10 cellular contexts compared by ENCODE assay signal in genomic region chr11:34068098-34068497, GRCh38. TPM values are rescaled to one million over a fixed set of nuclear protein-coding genes. Genes with fewer than 3 reads are reported as not detected.
DNase-seq lines count a peak whose midpoint lies in the region; ATAC-seq, FAIRE-seq and TF ChIP-seq lines count a peak whose summit lies in the region.
"Had no signal": no experiment of that assay in that cellular context is flagged by ENCODE, and none has a peak within 500 bp of the region (broad histone marks: within the 10 kb centered on the region; RNA-seq: fewer than 3 reads in every experiment).

No MANE protein-coding gene starts in this region.

- no TSS peak for BruUV-seq in IMR-90 (replicated peaks; lab: Mats Ljungman, UMichigan)
- no TSS peak for BruUV-seq in K562 (replicated peaks; lab: Mats Ljungman, UMichigan)

- H3K9me1 ChIP-seq in IMR-90 (ENCODE audit: insufficient read depth, low read length) (peaks cover 11% of the 10 kb centered on the region), K562 (ENCODE audit: control insufficient read depth, insufficient read depth, low read length) (no peaks in the 10 kb centered on the region)

- no peak overlapping the region for H2AK5ac ChIP-seq in IMR-90 (ENCODE audit: low read depth, low read length)

- peaks cover 12 to 38% of the 10 kb centered on the region in 2 experiments for H3K79me1 ChIP-seq in IMR-90 (ENCODE audit: low read depth in 1 of 2, low read length in 2 of 2)

- no peak overlapping the region for H2BK15ac ChIP-seq in IMR-90 (ENCODE audit: low read depth, low read length)

- H3K4me2 ChIP-seq in IMR-90 (ENCODE audit: low read depth, low read length): no peak overlapping the region
- H3K4me2 ChIP-seq in K562 (ENCODE audit: insufficient read depth, low read length): no peak overlapping the region

- DNase-seq in CD8-positive, alpha-beta memory T cell: no peak
- DNase-seq in IMR-90: peak; percentile 64
- DNase-seq in K562 (ENCODE audit: extremely low read depth in 1 of 4, low spot score in 3 of 4): no peak
- no peak for DNase-seq in lung (ENCODE audit: low spot score)
- DNase-seq in HT-29 (ENCODE audit: low spot score): no peak
- no peak for DNase-seq in occipital lobe (lab: John Stamatoyannopoulos, UW)
- DNase-seq in mucosa of gallbladder (ENCODE audit: low spot score): no peak
- DNase-seq in cerebellar nuclear complex (lab: John Stamatoyannopoulos, UW): no peak
- DNase-seq: activated CD4-positive, alpha-beta T cell treated with anti-CD3 and anti-CD28 coated beads for 4 hours; NCI-H2081 had no signal

- no peak overlapping the region for H4K8ac ChIP-seq in IMR-90 (ENCODE audit: low read depth in 2 of 2, low read length in 2 of 2)

- H3K14ac ChIP-seq in IMR-90 (replicated peaks; ENCODE audit: low read depth, low read length): no peak overlapping the region

- H2AFZ ChIP-seq in IMR-90 (replicated peaks; ENCODE audit: low read length, poor library complexity): no peak overlapping the region
- no peak overlapping the region for H2AFZ ChIP-seq in K562 (ENCODE audit: low read depth, low read length)

- no peak overlapping the region for H4K91ac ChIP-seq in IMR-90 (ENCODE audit: insufficient read depth, low read depth, low read length)

- CTCF ChIA-PET in CD8-positive, alpha-beta memory T cell (lab: Charles Lee): interaction anchor here (1.4 to 1.8 kb wide), 2 partner anchors 10 to 71 kb away, joined by 3 to 6 read pairs; no protein-coding TSS in a partner anchor
- CTCF ChIA-PET in IMR-90 (lab: Yijun Ruan, JAX) (no interaction called here), K562 (lab: Yijun Ruan, JAX; ENCODE audit: low intra/inter-chr PET ratio) (interaction anchor here (0.6 kb wide), 1 partner anchor 839 kb away, joined by 4 read pairs; no protein-coding TSS in a partner anchor)

- in situ Hi-C loops in IMR-90 (cut with MboI; ENCODE audit: low sequenced_read_pairs): loop anchor here (10.0 kb wide), 1 partner anchor 63 kb away; no protein-coding TSS in a partner anchor
- in situ Hi-C loops in K562 (cut with MboI): no loop called here

- peak; percentile 66 for ATAC-seq in IMR-90 (ENCODE audit: low read depth)
- peak; percentile 46 for ATAC-seq in K562
- peak; percentile 53 for ATAC-seq in lung (ENCODE audit: insufficient read depth, low FRiP score)

- H3K79me2 ChIP-seq in K562 (ENCODE audit: control insufficient read depth, insufficient read depth, low read length): peaks cover 99% of the 10 kb centered on the region

- peaks cover 12% of the 10 kb centered on the region for H3K36me3 ChIP-seq in CD8-positive, alpha-beta memory T cell (ENCODE audit: insufficient read depth, low read length)
- peaks cover 17% of the 10 kb centered on the region for H3K36me3 ChIP-seq in IMR-90 (ENCODE audit: control insufficient read depth, insufficient read depth, low read length)
- H3K36me3 ChIP-seq in K562 (ENCODE audit: control insufficient read depth, insufficient read depth, low read length): peaks cover 81% of the 10 kb centered on the region
- H3K36me3 ChIP-seq in lung (ENCODE audit: control insufficient read depth in 2 of 2, insufficient read depth in 2 of 2, low read length in 2 of 2): peaks cover 1 to 8% of the 10 kb centered on the region in 2 donors

- H3K23ac ChIP-seq in IMR-90 (ENCODE audit: low read depth, low read length): no peak overlapping the region

- dilution Hi-C loops in IMR-90 (cut with HindIII; ENCODE audit: low sequenced_read_pairs, unreplicated experiment): no loop called here

- no peaks in the 10 kb centered on the region for H3K27me3 Mint-ChIP-seq in CD8-positive, alpha-beta memory T cell

- H4K5ac ChIP-seq in IMR-90 (ENCODE audit: low read depth, low read length): no peak overlapping the region

- H3K4me3 ChIP-seq in CD8-positive, alpha-beta memory T cell (ENCODE audit: low read length): no peak overlapping the region
- H3K4me3 ChIP-seq in IMR-90 (ENCODE audit: insufficient read depth, low read depth, low read length): no peak overlapping the region
- H3K4me3 ChIP-seq in K562: no peak overlapping the region
- H3K4me3 ChIP-seq in lung: no peak overlapping the region

- peaks cover 96% of the 10 kb centered on the region for H4K20me1 ChIP-seq in IMR-90 (ENCODE audit: insufficient read depth, low read length)
- H4K20me1 ChIP-seq in K562 (replicated peaks; ENCODE audit: control insufficient read depth, insufficient read depth, low read length): peaks cover 46% of the 10 kb centered on the region

- peak overlapping the region in 5 of 8 donors; percentile 0 to 72 (median 45) for H3K27ac Mint-ChIP-seq in CD8-positive, alpha-beta memory T cell

- no peak overlapping the region for H3K18ac ChIP-seq in IMR-90 (ENCODE audit: low read depth, low read length)

- peaks cover 60 to 82% (median 74%) of the 10 kb centered on the region in 3 donors for H3K4me1 Mint-ChIP-seq in CD8-positive, alpha-beta memory T cell

- no peak overlapping the region for H2BK120ac ChIP-seq in IMR-90 (ENCODE audit: low read depth, low read length)

- H3K4me3 Mint-ChIP-seq in CD8-positive, alpha-beta memory T cell: peak overlapping the region in 4 of 7 donors; percentile 6 to 49 (median 42)

- POLR2A ChIA-PET in CD8-positive, alpha-beta memory T cell (lab: Charles Lee): no interaction called here
- POLR2A ChIA-PET in IMR-90 (lab: Charles Lee; ENCODE audit: unreplicated experiment) (no interaction called here), K562 (lab: Yijun Ruan, JAX) (interaction anchor here (0.8 to 6.5 kb wide), 7 partner anchors 8 to 91 kb away, joined by 3 to 41 read pairs (median 4); no protein-coding TSS in a partner anchor)

- TF ChIP-seq RAD21 in IMR-90 (IDR thresholded peaks at IDR 0.05; ENCODE audit: low read length) (no peak), K562 (CRISPR knock-in tag; conservative IDR thresholded peaks at IDR 0.05 in 1 of 2, IDR thresholded peaks at IDR 0.05 in 1 of 2) (no peak)

- TF ChIP-seq CTCF in IMR-90 (conservative IDR thresholded peaks at IDR 0.05; ENCODE audit: low read depth, low read length) (no peak), K562 (IDR thresholded peaks at IDR 0.05 in 2 of 3, conservative IDR thresholded peaks at IDR 0.05 in 1 of 3; ENCODE audit: insufficient read depth in 2 of 3, low read depth in 1 of 3, low read length in 3 of 3) (no peak), lung (IDR thresholded peaks at IDR 0.05; ENCODE audit: control extremely low read depth, extremely low read depth) (no peak)

- TF ChIP-seq EP300 in K562 (IDR thresholded peaks at IDR 0.05; ENCODE audit: low read length): no peak

- H2AK9ac ChIP-seq in IMR-90 (replicated peaks; ENCODE audit: low read depth, low read length, poor library complexity): no peak overlapping the region

- no peaks in the 10 kb centered on the region for H3K9me3 Mint-ChIP-seq in CD8-positive, alpha-beta memory T cell

- intact Hi-C loops in IMR-90 (cut with micrococcal nuclease) (loop anchor here (5.0 kb wide), 1 partner anchor 34 kb away; no protein-coding TSS in a partner anchor), K562 (cut with micrococcal nuclease) (loop anchor here (2.0 kb wide), 1 partner anchor 15 kb away; no protein-coding TSS in a partner anchor)

- H3K4me1 ChIP-seq in CD8-positive, alpha-beta memory T cell (ENCODE audit: insufficient read depth, low read length): peaks cover 32% of the 10 kb centered on the region
- H3K4me1 ChIP-seq in IMR-90 (ENCODE audit: control insufficient read depth, insufficient read depth, low read length) (0 out of 2 replicates have a peak, but pooled peaks cover 9% of the 10 kb centered on the region), K562 (replicated peaks in 1 of 2; ENCODE audit: control insufficient read depth in 2 of 2, insufficient read depth in 2 of 2, low read length in 2 of 2) (peaks cover 3 to 4% of the 10 kb centered on the region in 2 experiments; a peak in 4 of 5 replicates), lung (ENCODE audit: control insufficient read depth in 2 of 2, insufficient read depth in 2 of 2, low read length in 2 of 2) (peaks cover 1 to 17% of the 10 kb centered on the region in 2 donors)

- H3K56ac ChIP-seq in IMR-90 (ENCODE audit: extremely low read depth, insufficient read depth, low read length): no peak overlapping the region

- no peaks in the 10 kb centered on the region for H3K27me3 ChIP-seq in CD8-positive, alpha-beta memory T cell (ENCODE audit: insufficient read depth, low read length, poor library complexity, severe bottlenecking)
- H3K27me3 ChIP-seq in IMR-90 (ENCODE audit: control insufficient read depth, insufficient read depth, low read length) (no peaks in the 10 kb centered on the region), K562 (ENCODE audit: control insufficient read depth in 2 of 2, insufficient read depth in 2 of 2, low read length in 2 of 2) (no peaks in the 10 kb centered on the region), lung (ENCODE audit: control insufficient read depth, insufficient read depth) (no peaks in the 10 kb centered on the region)

- H3K27ac ChIP-seq in CD8-positive, alpha-beta memory T cell (ENCODE audit: low read depth, low read length): no peak overlapping the region
- H3K27ac ChIP-seq in IMR-90 (ENCODE audit: insufficient read depth, low read length) (no peak overlapping the region), K562 (ENCODE audit: extremely low read depth, low read depth, low read length) (no peak overlapping the region), lung (ENCODE audit: low read depth in 1 of 2, low read length in 1 of 2) (no peak overlapping the region)

- FAIRE-seq in K562 (lab: Jason Lieb, UNC): peak; percentile 51

- H3K9ac ChIP-seq in IMR-90 (ENCODE audit: low read depth, low read length) (no peak overlapping the region), K562 (ENCODE audit: insufficient read depth in 1 of 2, low read depth in 2 of 2, low read length in 2 of 2) (no peak overlapping the region)

- no CpG with 5 or more reads among the region's 2 CpGs for WGBS in IMR-90 (ENCODE audit: extremely low coverage in 2 of 2, insufficient read length in 1 of 2), 2 experiments
- 85% methylated on average over 2 of the region's 2 CpGs for WGBS in K562 (ENCODE audit: insufficient coverage, low coverage, missing lambda C conversion rate)
- WGBS in lung, 2 donors: 48 to 64% methylated on average over 2 of the region's 2 CpGs

- no peak overlapping the region for H3K4ac ChIP-seq in IMR-90 (ENCODE audit: low read depth, low read length)

- no peak overlapping the region for H2BK5ac ChIP-seq in IMR-90 (ENCODE audit: low read depth, low read length, poor library complexity, severe bottlenecking)

- no peak for TF ChIP-seq POLR2A in IMR-90 (IDR thresholded peaks at IDR 0.05; ENCODE audit: low read depth, low read length)
- peak; percentile 47; the same call in 1 of the 2 replicates for TF ChIP-seq POLR2A in K562 (conservative IDR thresholded peaks at IDR 0.05)

- H3K9me3 ChIP-seq in CD8-positive, alpha-beta memory T cell (ENCODE audit: low read length): no peaks in the 10 kb centered on the region
- H3K9me3 ChIP-seq in IMR-90 (ENCODE audit: control insufficient read depth, insufficient read depth, low read length) (no peaks in the 10 kb centered on the region), K562 (replicated peaks; ENCODE audit: control insufficient read depth, insufficient read depth, low read depth, low read length) (no peaks in the 10 kb centered on the region), lung (ENCODE audit: control insufficient read depth in 2 of 2, insufficient read depth in 1 of 2, low read length in 1 of 2) (no peaks in the 10 kb centered on the region)

- H2BK20ac ChIP-seq in IMR-90 (ENCODE audit: low read depth, low read length): no peak overlapping the region

- peaks cover 0 to 59% (median 8%) of the 10 kb centered on the region in 3 donors for H3K36me3 Mint-ChIP-seq in CD8-positive, alpha-beta memory T cell

RNA-seq across cellular contexts. Expression of gene CAPRIN1, which starts 16.6 kb away (rescaled TPM):
- total RNA-seq in CD8-positive, alpha-beta memory T cell: 100 to 1,000 TPM; 275 to 287 TPM
- polyA plus RNA-seq in CD8-positive, alpha-beta memory T cell: 75.2 TPM
- total RNA-seq in IMR-90 (2012; rRNA removed): 253 and 266 TPM in 2 replicates
- 107 and 127 TPM in 2 replicates for polyA plus RNA-seq in IMR-90 (2012; rRNA removed)
- polyA plus RNA-seq in IMR-90 (2012; cell fraction: cytosol; rRNA removed): 46.8 and 91.7 TPM in 2 replicates
- polyA plus RNA-seq in IMR-90 (2012; cell fraction: nucleus; rRNA removed; ENCODE audit: low replicate concordance): 71.0 and 99.2 TPM in 2 replicates
- 130 and 461 TPM in 2 replicates for total RNA-seq in K562 (2011; cell fraction: chromatin; rRNA removed; ENCODE audit: low replicate concordance)
- total RNA-seq in K562 (2011; cell fraction: nucleolus; rRNA removed): 84.2 and 92.2 TPM in 2 replicates
- 188 and 293 TPM in 2 replicates for total RNA-seq in K562 (2011; cell fraction: nucleoplasm; rRNA removed)
- 216 and 244 TPM in 2 replicates for total RNA-seq in K562 (2014; rRNA removed)
- total RNA-seq in K562 (2014; rRNA removed; fragmentation: Illumina TruSeq; extraction: Trizol): 226 and 247 TPM in 2 replicates
- total RNA-seq in K562 (2015; rRNA removed; fragmentation: Illumina TruSeq; extraction: Trizol): 237 and 246 TPM in 2 replicates
- 252 and 263 TPM in 2 replicates for total RNA-seq in K562 (2021)
- 255 and 269 TPM in 2 replicates for polyA plus RNA-seq in K562 (2011; rRNA removed)
- polyA plus RNA-seq in K562 (2011; cell fraction: cytosol; rRNA removed): 244 and 252 TPM in 2 replicates
- 170 and 222 TPM in 2 replicates for polyA plus RNA-seq in K562 (2011; cell fraction: nucleus; rRNA removed)
- polyA plus RNA-seq in K562 (2012): 154 and 186 TPM in 2 replicates
- polyA plus RNA-seq in K562 (2014; fragmentation: Illumina TruSeq; extraction: Trizol): 235 and 271 TPM in 2 replicates
- 10 to 100 TPM; 49.6 to 51.8 TPM for polyA plus RNA-seq in K562 (2014; fragmentation: Nextera tagmentation; extraction: Ambion mirVana)
- 181 and 188 TPM in 2 replicates for polyA plus RNA-seq in K562 (2014; rRNA removed)
- polyA minus RNA-seq in K562 (2011; rRNA and poly(A)+ RNA removed): 519 and 530 TPM in 2 replicates
- polyA minus RNA-seq in K562 (2011; cell fraction: cytosol; rRNA and poly(A)+ RNA removed): 168 and 225 TPM in 2 replicates
- 89.8 and 158 TPM in 2 replicates for polyA minus RNA-seq in K562 (2011; cell fraction: nucleus; rRNA and poly(A)+ RNA removed)
- 100 to 1,000 TPM; 171 to 285 TPM for total RNA-seq in lung
- 10 to 100 TPM; 65.6 to 66.4 TPM for polyA plus RNA-seq in lung
- total RNA-seq in HT-29 (2014; rRNA removed; shearing (Covaris generic)): 360 and 372 TPM in 2 replicates
- 292 TPM for total RNA-seq in occipital lobe
- 204 TPM for total RNA-seq in mucosa of gallbladder

RNA-seq across cellular contexts. Expression of gene NAT10, which starts 37.3 kb away (rescaled TPM):
- total RNA-seq in CD8-positive, alpha-beta memory T cell: 100 to 1,000 TPM; 143 to 148 TPM
- polyA plus RNA-seq in CD8-positive, alpha-beta memory T cell: 40.1 TPM
- total RNA-seq in IMR-90 (2012; rRNA removed): 31.9 and 34.8 TPM in 2 replicates
- polyA plus RNA-seq in IMR-90 (2012; rRNA removed): 28.0 and 28.1 TPM in 2 replicates
- polyA plus RNA-seq in IMR-90 (2012; cell fraction: cytosol; rRNA removed): 13.6 and 19.4 TPM in 2 replicates
- polyA plus RNA-seq in IMR-90 (2012; cell fraction: nucleus; rRNA removed; ENCODE audit: low replicate concordance): 37.8 and 53.4 TPM in 2 replicates
- total RNA-seq in K562 (2011; cell fraction: chromatin; rRNA removed; ENCODE audit: low replicate concordance): 165 and 174 TPM in 2 replicates
- total RNA-seq in K562 (2011; cell fraction: nucleolus; rRNA removed): 86.5 and 93.6 TPM in 2 replicates
- total RNA-seq in K562 (2011; cell fraction: nucleoplasm; rRNA removed): 106 and 112 TPM in 2 replicates
- total RNA-seq in K562 (2014; rRNA removed): 59.5 and 68.0 TPM in 2 replicates
- total RNA-seq in K562 (2014; rRNA removed; fragmentation: Illumina TruSeq; extraction: Trizol): 69.0 and 71.1 TPM in 2 replicates
- total RNA-seq in K562 (2015; rRNA removed; fragmentation: Illumina TruSeq; extraction: Trizol): 91.3 and 92.9 TPM in 2 replicates
- total RNA-seq in K562 (2021): 125 and 127 TPM in 2 replicates
- 86.3 and 96.5 TPM in 2 replicates for polyA plus RNA-seq in K562 (2011; rRNA removed)
- 79.8 and 93.3 TPM in 2 replicates for polyA plus RNA-seq in K562 (2011; cell fraction: cytosol; rRNA removed)
- 120 and 143 TPM in 2 replicates for polyA plus RNA-seq in K562 (2011; cell fraction: nucleus; rRNA removed)
- polyA plus RNA-seq in K562 (2012): 54.7 and 77.0 TPM in 2 replicates
- 91.3 and 98.2 TPM in 2 replicates for polyA plus RNA-seq in K562 (2014; fragmentation: Illumina TruSeq; extraction: Trizol)
- 100 to 1,000 TPM in 1 of 2 experiments, 10 to 100 TPM in 1; 55.4 to 122 TPM for polyA plus RNA-seq in K562 (2014; fragmentation: Nextera tagmentation; extraction: Ambion mirVana)
- 62.4 and 73.4 TPM in 2 replicates for polyA plus RNA-seq in K562 (2014; rRNA removed)
- 131 and 145 TPM in 2 replicates for polyA minus RNA-seq in K562 (2011; rRNA and poly(A)+ RNA removed)
- polyA minus RNA-seq in K562 (2011; cell fraction: cytosol; rRNA and poly(A)+ RNA removed): 100 and 108 TPM in 2 replicates
- 60.0 and 82.5 TPM in 2 replicates for polyA minus RNA-seq in K562 (2011; cell fraction: nucleus; rRNA and poly(A)+ RNA removed)
- 10 to 100 TPM; 27.1 to 41.1 TPM for total RNA-seq in lung
- polyA plus RNA-seq in lung: 10 to 100 TPM; 24.2 to 28.3 TPM
- total RNA-seq in HT-29 (2014; rRNA removed; shearing (Covaris generic)): 49.7 and 51.8 TPM in 2 replicates
- total RNA-seq in occipital lobe: 12.2 TPM
- total RNA-seq in mucosa of gallbladder: 31.6 TPM
